Comparison of ENCODE assay signal across 1 cellular context in genomic region chr9:93450817-93451761, GRCh38.
TF ChIP-seq lines count a peak whose summit lies in the region.

Gene FAM120A (plus strand): TSS chr9:93451685. CDS start chr9:93451916, 231 bp downstream.

TF ChIP-seq in GM12878, 131 proteins besides CTCF, POLR2A, EP300 and RAD21 (continued from another document and continues in another):
- TF ChIP-seq REST (IDR thresholded peaks at IDR 0.05; ENCODE audit: low read depth, low read length), result no peak
- no peak for TF ChIP-seq MLLT1 (IDR thresholded peaks at IDR 0.05)
- no peak for TF ChIP-seq IRF5 (IDR thresholded peaks at IDR 0.05; ENCODE audit: borderline replicate concordance)
- no peak for TF ChIP-seq ZZZ3 (IDR thresholded peaks at IDR 0.05; ENCODE audit: control insufficient read depth, insufficient read length, low read depth)
- peak; percentile 93 for TF ChIP-seq GATAD2B (conservative IDR thresholded peaks at IDR 0.05; ENCODE audit: low read depth)
- TF ChIP-seq ASH2L (IDR thresholded peaks at IDR 0.05; ENCODE audit: borderline replicate concordance, low read depth), result peak; percentile 69; the same call in 1 of the 2 replicates
- no peak for TF ChIP-seq TCF3 (IDR thresholded peaks at IDR 0.05; ENCODE audit: borderline replicate concordance, insufficient read depth, low read depth, low read length)
- no peak for TF ChIP-seq NFIC (IDR thresholded peaks at IDR 0.05; ENCODE audit: low read depth, low read length)
- no peak for TF ChIP-seq MEF2B (IDR thresholded peaks at IDR 0.05; ENCODE audit: partially characterized antibody, poor library complexity, severe bottlenecking)
- TF ChIP-seq POLR2AphosphoS5 (IDR thresholded peaks at IDR 0.05; ENCODE audit: low read length), result peak; percentile 56; the same call in 1 of the 2 replicates
- TF ChIP-seq MXI1 (IDR thresholded peaks at IDR 0.05; ENCODE audit: low read depth, low read length), result peak; percentile 55
- TF ChIP-seq SMARCA5 (IDR thresholded peaks at IDR 0.05), result 0 out of 2 replicates have a peak, but pooled peaks have one; percentile 72
- TF ChIP-seq RB1 (IDR thresholded peaks at IDR 0.05; ENCODE audit: borderline replicate concordance), result peak; percentile 55; the same call in 1 of the 2 replicates
- TF ChIP-seq PKNOX1 (IDR thresholded peaks at IDR 0.05), result peak; percentile 12; the same call in 1 of the 2 replicates
- no peak for TF ChIP-seq RFX5 (IDR thresholded peaks at IDR 0.05; ENCODE audit: low read depth, low read length)
- TF ChIP-seq ESRRA (IDR thresholded peaks at IDR 0.05; ENCODE audit: low read length), result no peak
- TF ChIP-seq SUZ12 (IDR thresholded peaks at IDR 0.05; ENCODE audit: unreplicated experiment), result no peak
- TF ChIP-seq FOXM1 (IDR thresholded peaks at IDR 0.05; ENCODE audit: low read depth, low read length), result no peak
- peak; percentile 58 for TF ChIP-seq RELB (IDR thresholded peaks at IDR 0.05; ENCODE audit: low read depth)
- no peak for TF ChIP-seq ZNF274 (IDR thresholded peaks at IDR 0.05; ENCODE audit: insufficient read depth, insufficient read length)
- 0 out of 2 replicates have a peak, but pooled peaks have one; percentile 42 for TF ChIP-seq CBFB (IDR thresholded peaks at IDR 0.05; ENCODE audit: low read depth)
- TF ChIP-seq HCFC1 (IDR thresholded peaks at IDR 0.05; ENCODE audit: low read length), result no peak
- no peak for TF ChIP-seq FOXK2 (IDR thresholded peaks at IDR 0.05)
- 0 out of 2 replicates have a peak, but pooled peaks have one; percentile 1 for TF ChIP-seq CREM (IDR thresholded peaks at IDR 0.05; ENCODE audit: low read depth)
- no peak for TF ChIP-seq ATF7 (IDR thresholded peaks at IDR 0.05; ENCODE audit: low read depth)
- no peak for TF ChIP-seq USF1 (IDR thresholded peaks at IDR 0.05; ENCODE audit: borderline replicate concordance, extremely low read length, insufficient read depth, low read depth, low read length)
- no peak for TF ChIP-seq ZNF24 (IDR thresholded peaks at IDR 0.05)
- no peak for TF ChIP-seq MYC (IDR thresholded peaks at IDR 0.05; ENCODE audit: insufficient read depth, insufficient read length, insufficient replicate concordance, low read length, severe bottlenecking)
- TF ChIP-seq ZBTB33 (IDR thresholded peaks at IDR 0.05), result no peak
- no peak for TF ChIP-seq MYB (IDR thresholded peaks at IDR 0.05; ENCODE audit: borderline replicate concordance, low read depth, low read length)
- no peak for TF ChIP-seq SMAD5 (IDR thresholded peaks at IDR 0.05; ENCODE audit: low read depth)
- no peak for TF ChIP-seq MTA2 (IDR thresholded peaks at IDR 0.05; ENCODE audit: low read depth)
- peak; percentile 52; the same call in 1 of the 3 replicates for TF ChIP-seq POU2F2 (IDR thresholded peaks at IDR 0.05; ENCODE audit: borderline replicate concordance, low read depth, low read length)
- TF ChIP-seq SIN3A (IDR thresholded peaks at IDR 0.05; ENCODE audit: low read depth, low read length), result peak; percentile 69; the same call in 1 of the 2 replicates
- TF ChIP-seq NR2F1 (conservative IDR thresholded peaks at IDR 0.05), result 0 out of 2 replicates have a peak, but pooled peaks have one; percentile 30
- TF ChIP-seq ZNF217 (IDR thresholded peaks at IDR 0.05), result no peak
- TF ChIP-seq NFXL1 (IDR thresholded peaks at IDR 0.05; ENCODE audit: borderline replicate concordance), result no peak
- TF ChIP-seq MEF2A (IDR thresholded peaks at IDR 0.05; ENCODE audit: insufficient read depth, low read depth, low read length), result no peak
- 0 out of 2 replicates have a peak, but pooled peaks have one; percentile 6 for TF ChIP-seq NRF1 (conservative IDR thresholded peaks at IDR 0.05; ENCODE audit: low read depth, low read length)
- TF ChIP-seq ZNF687 (IDR thresholded peaks at IDR 0.05), result peak; percentile 55; the same call in 1 of the 2 replicates
- TF ChIP-seq SRF (IDR thresholded peaks at IDR 0.05; ENCODE audit: low read depth in 2 of 2, low read length in 2 of 2), result no peak
- TF ChIP-seq CEBPB (IDR thresholded peaks at IDR 0.05; ENCODE audit: borderline replicate concordance in 1 of 2, low read depth in 2 of 2, low read length in 2 of 2), result no peak
- TF ChIP-seq BMI1 (IDR thresholded peaks at IDR 0.05; ENCODE audit: borderline replicate concordance), result no peak
- TF ChIP-seq DPF2 (IDR thresholded peaks at IDR 0.05), result peak; percentile 86
- TF ChIP-seq HSF1 (IDR thresholded peaks at IDR 0.05; ENCODE audit: low read depth, low read length), result no peak
- peak; percentile 96 for TF ChIP-seq IKZF1 (conservative IDR thresholded peaks at IDR 0.05)
- TF ChIP-seq ZNF384 (IDR thresholded peaks at IDR 0.05; ENCODE audit: borderline replicate concordance, low read depth, low read length), result no peak
- TF ChIP-seq LARP7 (IDR thresholded peaks at IDR 0.05), result peak; percentile 94
- no peak for TF ChIP-seq CHD1 (IDR thresholded peaks at IDR 0.05; ENCODE audit: low read depth, low read length)
- TF ChIP-seq BRCA1 (IDR thresholded peaks at IDR 0.05; ENCODE audit: low read depth, low read length), result no peak
- no peak for TF ChIP-seq SREBF1 (IDR thresholded peaks at IDR 0.05; ENCODE audit: low read length)
